In the genomic region with DNA sequence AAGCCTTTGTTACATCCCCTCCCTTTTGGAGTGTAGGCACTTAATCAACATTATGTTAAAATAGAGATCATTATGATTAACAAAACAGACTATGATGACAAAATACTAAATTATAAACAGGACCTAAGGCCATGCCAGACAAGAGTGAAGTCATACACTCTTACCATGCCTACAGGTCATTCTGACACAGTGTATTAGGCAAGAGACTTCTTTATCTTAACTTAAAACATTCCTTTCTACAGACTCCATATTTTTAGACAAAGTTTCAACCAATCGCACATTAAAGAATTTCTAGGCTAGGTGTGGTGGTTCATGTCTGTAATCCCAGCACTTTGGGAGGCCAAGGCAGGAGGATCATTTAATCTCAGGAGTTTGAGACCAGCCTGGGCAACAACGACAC, we compare ENCODE assay signal across 26 cellular contexts.
"Had no signal": no experiment of that assay in that cellular context is flagged by ENCODE, and none has a peak within 500 bp of the region (broad histone marks: within the 10 kb centered on the region; RNA-seq: fewer than 3 reads in every experiment).

No MANE protein-coding gene starts in this region.

- H3K27ac Mint-ChIP-seq: activated CD8-positive, alpha-beta T cell treated with anti-CD3 and anti-CD28 coated beads, Interleukin-2, amount 10 ng/mL, durations not matched to agents 7 days and 5 days; activated naive CD4-positive, alpha-beta T cell treated with anti-CD3 and anti-CD28 coated beads, Interleukin-2, amount 50 U/mL, for 24 hours; activated T-helper 1 cell treated with anti-CD3 and anti-CD28 coated beads, Interleukin-12 subunit alpha, Interleukin-12 subunit beta, Interleukin-2, Interleukin-4 antibody, amounts not matched to agents 30 ng/mL and 10 ng/mL and 1 ng/mL, durations not matched to agents 14 hours and 24 hours and 36 hours; T-helper 17 cell; WTC11 had no signal

- H3K36me3 Mint-ChIP-seq: activated naive CD4-positive, alpha-beta T cell treated with anti-CD3 and anti-CD28 coated beads, Interleukin-2, amount 50 U/mL, for 24 hours; WTC11 had no signal

- H3K4me2 ChIP-seq: KMS-11 had no signal

- H3K4me1 ChIP-seq: Peyer's patch had no signal

- H3K9me3 ChIP-seq: MG63, Peyer's patch had no signal

- H3K27me3 ChIP-seq: brain microvascular endothelial cell, MG63, Peyer's patch had no signal

- H3K9me3 Mint-ChIP-seq: activated naive CD4-positive, alpha-beta T cell treated with anti-CD3 and anti-CD28 coated beads, Interleukin-2, amount 50 U/mL, for 24 hours; activated T-helper 1 cell treated with anti-CD3 and anti-CD28 coated beads, Interleukin-12 subunit alpha, Interleukin-12 subunit beta, Interleukin-2, Interleukin-4 antibody, amounts not matched to agents 30 ng/mL and 10 ng/mL and 1 ng/mL, durations not matched to agents 14 hours and 24 hours and 36 hours; WTC11 had no signal

- H3K4me3 Mint-ChIP-seq: activated CD8-positive, alpha-beta T cell treated with anti-CD3 and anti-CD28 coated beads, Interleukin-2, amount 10 ng/mL, durations not matched to agents 7 days and 5 days; activated naive CD4-positive, alpha-beta T cell treated with anti-CD3 and anti-CD28 coated beads, Interleukin-2, amount 50 U/mL, for 24 hours; activated T-helper 1 cell treated with anti-CD3 and anti-CD28 coated beads, Interleukin-12 subunit alpha, Interleukin-12 subunit beta, Interleukin-2, Interleukin-4 antibody, amounts not matched to agents 30 ng/mL and 10 ng/mL and 1 ng/mL, durations not matched to agents 14 hours and 24 hours and 36 hours; T-helper 17 cell; WTC11 had no signal

- H3K27ac ChIP-seq: brain microvascular endothelial cell, KMS-11, Peyer's patch had no signal

- H3K27me3 Mint-ChIP-seq: activated naive CD4-positive, alpha-beta T cell treated with anti-CD3 and anti-CD28 coated beads, Interleukin-2, amount 50 U/mL, for 24 hours had no signal

- FAIRE-seq: astrocyte had no signal

- H3K9ac ChIP-seq: KMS-11 had no signal

- H3K4me3 ChIP-seq: MG63, Peyer's patch had no signal

- H3K4me1 Mint-ChIP-seq: activated naive CD4-positive, alpha-beta T cell treated with anti-CD3 and anti-CD28 coated beads, Interleukin-2, amount 50 U/mL, for 24 hours had no signal

- DNase-seq: activated CD4-positive, alpha-beta T cell treated with anti-CD3 and anti-CD28 coated beads for 48 hours; activated CD4-positive, alpha-beta T cell treated with anti-CD3 and anti-CD28 coated beads, Interleukin-2, amount 50 U/mL, for 4 hours; activated CD4-positive, CD25-positive, alpha-beta regulatory T cell treated with anti-CD3 and anti-CD28 coated beads, Interleukin-2, amount 50 U/mL, for 72 hours; activated CD8-positive, alpha-beta memory T cell treated with anti-CD3 and anti-CD28 coated beads, Interleukin-2, amount 50 U/mL, for 48 hours; activated CD8-positive, alpha-beta T cell treated with anti-CD3 and anti-CD28 coated beads, Interleukin-2, amount 10 ng/mL, durations not matched to agents 7 days and 5 days; activated effector memory CD4-positive, alpha-beta T cell treated with Interleukin-2 at 50 U/mL for 16 hours; activated naive CD4-positive, alpha-beta T cell; activated T-cell treated with anti-CD3 and anti-CD28 coated beads, Interleukin-2, amount 50 U/mL, for 1 hour; amygdala; brain microvascular endothelial cell; MG63; NCI-H1105; NCI-H1436; NCI-H1694 treated with DMSO at 0.1 percent for 48 hours; NCI-H2029 treated with DMSO at 0.1 percent for 48 hours; NCI-H446; NCI-H524; Peyer's patch; SIG-M5; T-helper 17 cell; T-helper 9 cell had no signal

- H3K36me3 ChIP-seq: brain microvascular endothelial cell, MG63, Peyer's patch had no signal

- ATAC-seq: activated CD8-positive, alpha-beta T cell treated with anti-CD3 and anti-CD28 coated beads, Interleukin-2, amount 10 ng/mL, durations not matched to agents 7 days and 5 days; T-helper 17 cell; WTC11 had no signal
